8 cellular contexts compared by ENCODE assay signal in the genomic region with DNA sequence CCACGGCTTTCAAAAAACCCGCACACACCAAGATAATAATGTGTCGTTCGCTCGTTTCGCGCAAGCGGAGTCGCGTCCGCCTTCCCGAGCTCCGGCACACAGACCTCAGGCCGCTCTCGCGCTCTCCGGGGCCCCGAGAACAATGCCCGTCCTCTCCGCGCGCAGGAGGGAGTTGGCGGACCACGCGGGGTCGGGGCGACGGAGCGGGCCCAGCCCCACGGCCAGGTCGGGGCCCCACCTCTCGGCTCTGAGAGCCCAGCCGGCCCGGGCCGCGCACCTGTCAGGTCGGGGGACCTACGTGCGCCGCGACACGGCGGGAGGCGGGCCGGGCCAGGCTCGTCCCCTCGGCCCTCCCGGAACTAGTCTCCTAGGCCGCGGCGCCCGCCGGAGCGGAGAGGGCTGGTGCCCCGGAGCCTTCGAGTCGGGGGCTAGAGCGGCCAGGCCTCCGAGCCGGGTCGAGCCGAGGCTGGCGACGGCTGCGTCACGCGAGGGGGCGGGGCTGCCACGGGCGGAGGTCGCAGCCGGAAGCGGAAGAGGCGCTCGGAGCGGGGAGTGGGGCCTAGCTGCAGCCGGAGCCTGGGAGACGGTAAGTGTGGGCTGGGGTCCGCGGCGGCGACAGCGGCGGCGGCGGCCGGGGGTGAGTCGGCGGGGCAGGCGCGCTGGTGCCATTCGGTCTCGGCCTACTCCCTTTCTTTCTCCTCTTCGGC. TPM values are rescaled to one million over a fixed set of nuclear protein-coding genes. Genes with fewer than 3 reads are reported as not detected.
DNase-seq lines count a peak whose midpoint lies in the region; ATAC-seq, FAIRE-seq and TF ChIP-seq lines count a peak whose summit lies in the region.

A gene (plus strand): TSS at position 524 of the 707 bp plus-strand sequence. CDS start 3,361 bp downstream, outside the sequence.

- no peaks in the 10 kb centered on the region for H3K9me3 ChIP-seq in keratinocyte (ENCODE audit: control insufficient read depth, low read depth, low read length)

- dilution Hi-C loops in keratinocyte (cut with MboI; ENCODE audit: extremely low pct_ligation_motif_present, low sequenced_read_pairs) = no loop called here

- no peaks in the 10 kb centered on the region for H3K27me3 Mint-ChIP-seq in central memory CD8-positive, alpha-beta T cell

- H3K4me1 ChIP-seq in keratinocyte (ENCODE audit: control insufficient read depth, extremely low read depth, insufficient read depth, low read length) = peaks cover 24% of the 10 kb centered on the region

- peak within 1 kb of the TSS; percentile 94 to 97 (median 95) for H3K4me3 ChIP-seq in keratinocyte (ENCODE audit: control insufficient read depth in 2 of 3, extremely low read depth in 1 of 3, insufficient read depth in 2 of 3, low read depth in 1 of 3, low read length in 3 of 3)

- TF ChIP-seq CTCF in AG09319 (IDR thresholded peaks at IDR 0.05; ENCODE audit: low read depth, low read length) = no peak
- no peak for TF ChIP-seq CTCF in keratinocyte (optimal IDR thresholded peaks at IDR 0.05 in 1 of 3, IDR thresholded peaks at IDR 0.05 in 1 of 3, conservative IDR thresholded peaks at IDR 0.05 in 1 of 3; ENCODE audit: extremely low read depth in 1 of 3, insufficient read depth in 2 of 3, low read length in 3 of 3)

- H3K4me3 Mint-ChIP-seq in central memory CD8-positive, alpha-beta T cell = peak within 1 kb of the TSS; percentile 92

- no peaks in the 10 kb centered on the region for H3K9me1 ChIP-seq in keratinocyte (ENCODE audit: control insufficient read depth, extremely low read depth, insufficient read depth, low read length)

- peak within 1 kb of the TSS; percentile 74 for H2AFZ ChIP-seq in keratinocyte (ENCODE audit: control insufficient read depth, low read length)

- peaks cover 22% of the 10 kb centered on the region for H4K20me1 ChIP-seq in keratinocyte (ENCODE audit: control insufficient read depth, extremely low read depth, insufficient read depth, low read length)

- H3K4me1 Mint-ChIP-seq in central memory CD8-positive, alpha-beta T cell = peaks cover 39% of the 10 kb centered on the region

- peaks cover 15 to 21% of the 10 kb centered on the region in 2 experiments for H3K36me3 ChIP-seq in keratinocyte (ENCODE audit: control insufficient read depth in 2 of 2, extremely low read depth in 1 of 2, insufficient read depth in 2 of 2, low read length in 2 of 2)

- H3K27me3 ChIP-seq in keratinocyte (ENCODE audit: control insufficient read depth, extremely low read depth, insufficient read depth, low read length) = no peaks in the 10 kb centered on the region

- H3K79me2 ChIP-seq in keratinocyte (ENCODE audit: control insufficient read depth, insufficient read depth, low read length) = peaks cover 49% of the 10 kb centered on the region

- DNase-seq in AG09319 (ENCODE audit: extremely low read depth, low read depth) (peak; percentile 76), NCI-H446 treated with DMSO at 0.1 percent for 48 hours (lab: John Stamatoyannopoulos, UW) (peak; percentile 81), keratinocyte (ENCODE audit: low read depth, low spot score) (peak; percentile 45)
- peak; percentile 91 for DNase-seq in central memory CD8-positive, alpha-beta T cell (ENCODE audit: low spot score in 2 of 2)
- peak; percentile 89 to 97 for DNase-seq in stimulated activated CD4-positive, alpha-beta T cell treated with anti-CD3 and anti-CD28 coated beads, Interleukin-15, amount 100 ng/mL, for 1 hour (ENCODE audit: low read depth in 1 of 2, low spot score in 1 of 2)

- FAIRE-seq in keratinocyte (lab: Jason Lieb, UNC) = no peak

- peak within 1 kb of the TSS; percentile 99 for H3K9ac ChIP-seq in keratinocyte (ENCODE audit: control insufficient read depth, extremely low read depth, insufficient read depth, low read length)

- H3K36me3 Mint-ChIP-seq in central memory CD8-positive, alpha-beta T cell (ENCODE audit: insufficient read depth) = peaks cover 15% of the 10 kb centered on the region

- H3K4me2 ChIP-seq in keratinocyte (ENCODE audit: control insufficient read depth, extremely low read depth, insufficient read depth, low read depth, low read length) = peak within 1 kb of the TSS; percentile 73

- H3K9me3 Mint-ChIP-seq in central memory CD8-positive, alpha-beta T cell = no peaks in the 10 kb centered on the region

- H3K27ac Mint-ChIP-seq in central memory CD8-positive, alpha-beta T cell (ENCODE audit: low read depth) = peak within 1 kb of the TSS; percentile 93

- ATAC-seq in GM19035 (IDR thresholded peaks at IDR 0.05; ENCODE audit: unreplicated experiment) (peak; percentile 82), HG03342 (IDR thresholded peaks at IDR 0.05; ENCODE audit: unreplicated experiment) (peak; percentile 83)
- ATAC-seq in activated CD4-positive, CD25-positive, alpha-beta regulatory T cell treated with anti-CD3 and anti-CD28 coated beads, Interleukin-2, amount 50 U/mL, for 24 hours = peak; percentile 89 to 91
- ATAC-seq in central memory CD8-positive, alpha-beta T cell (replicated peaks; ENCODE audit: extremely low read depth, poor library complexity, severe bottlenecking) = peak; percentile 69

- peak within 1 kb of the TSS; percentile 95 for H3K27ac ChIP-seq in keratinocyte (ENCODE audit: control insufficient read depth, insufficient read depth, low read length)

RNA-seq across cellular contexts. Expression of the gene that starts here (rescaled TPM):
- polyA plus RNA-seq in keratinocyte = 54.8 to 72.6 TPM (median 61.2 TPM) in 3 replicates
- 60.4 TPM for polyA plus RNA-seq in keratinocyte (2011; ENCODE audit: low read depth)
- 36.0 and 49.3 TPM in 2 replicates for polyA plus RNA-seq in keratinocyte (2011; cell fraction: cytosol; rRNA removed)
- polyA plus RNA-seq in keratinocyte (2011; cell fraction: nucleus; rRNA removed) = 122 and 125 TPM in 2 replicates
- 56.1 and 59.3 TPM in 2 replicates for polyA plus RNA-seq in keratinocyte (2012; ENCODE audit: low replicate concordance)
- polyA minus RNA-seq in keratinocyte = 78.1 to 258 TPM (median 94.6 TPM) in 3 replicates
- polyA minus RNA-seq in keratinocyte (2011; cell fraction: cytosol; rRNA and poly(A)+ RNA removed) = 27.2 TPM
- 61.9 and 68.3 TPM in 2 replicates for polyA minus RNA-seq in keratinocyte (2011; cell fraction: nucleus; rRNA and poly(A)+ RNA removed)

Comparison
In these comparisons a context has a peak if more than half of its experiments do, and no peak if none do; other contexts are left out.
1. Peak in every context shown above with its lines: DNase-seq, ATAC-seq, H3K4me3 ChIP-seq and H3K27ac ChIP-seq.